33 cellular contexts compared by ENCODE assay signal in genomic region chrX:142884853-142885252, GRCh38.
DNase-seq lines count a peak whose midpoint lies in the region; ATAC-seq, FAIRE-seq and TF ChIP-seq lines count a peak whose summit lies in the region.
"Had no signal": no experiment of that assay in that cellular context is flagged by ENCODE, and none has a peak within 500 bp of the region (broad histone marks: within the 10 kb centered on the region; RNA-seq: fewer than 3 reads in every experiment).

No MANE protein-coding gene starts in this region.

- H3K36me3 ChIP-seq in hepatocyte (replicated peaks; ENCODE audit: insufficient read depth, low read depth) (no peaks in the 10 kb centered on the region), mucosa of descending colon (ENCODE audit: low read depth) (no peaks in the 10 kb centered on the region), transverse colon (no peaks in the 10 kb centered on the region)
- H3K36me3 ChIP-seq: BE2C; BLaER1; BLaER1 treated with 17β-estradiol and CSF1 and Interleukin-3, amounts not matched to agents 10 nM and 100 nM had no signal

- in situ Hi-C loops in transverse colon (cut with MboI; ENCODE audit: low pct_ligation_motif_present in 1 of 4, low pct_unique_long_range_greater_than_20kb in 1 of 4, low sequenced_read_pairs in 3 of 4): no loop called here

- no peaks in the 10 kb centered on the region for H3K9me2 ChIP-seq in hepatocyte (replicated peaks; ENCODE audit: insufficient read depth)

- no peak for FAIRE-seq in D721Med (lab: Jason Lieb, UNC)
- FAIRE-seq: A549 had no signal

- H3K4me1 ChIP-seq in hepatocyte (ENCODE audit: insufficient read depth) (no peaks in the 10 kb centered on the region), mucosa of descending colon (ENCODE audit: low read depth) (no peaks in the 10 kb centered on the region), transverse colon (no peaks in the 10 kb centered on the region)
- H3K4me1 ChIP-seq: A549; BE2C; BLaER1; BLaER1 treated with 17β-estradiol and CSF1 and Interleukin-3, amounts not matched to agents 10 nM and 100 nM; Caco-2 had no signal

- H3K27me3 ChIP-seq in hepatocyte (no peaks in the 10 kb centered on the region), transverse colon (no peaks in the 10 kb centered on the region)
- H3K27me3 ChIP-seq: BE2C had no signal

- TF ChIP-seq POLR2A in transverse colon (IDR thresholded peaks at IDR 0.05): no peak

- no peaks in the 10 kb centered on the region for H4K20me1 ChIP-seq in hepatocyte (ENCODE audit: insufficient read depth, poor library complexity, severe bottlenecking)
- H4K20me1 ChIP-seq: BLaER1; BLaER1 treated with 17β-estradiol and CSF1 and Interleukin-3, amounts not matched to agents 10 nM and 100 nM had no signal

- H3K4me2 ChIP-seq in hepatocyte: no peak overlapping the region
- H3K4me2 ChIP-seq: A549; BLaER1; BLaER1 treated with 17β-estradiol and CSF1 and Interleukin-3, amounts not matched to agents 10 nM and 100 nM had no signal

- no peaks in the 10 kb centered on the region for H3K79me2 ChIP-seq in hepatocyte

- intact Hi-C loops in left colon (cut with DNase I, micrococcal nuclease) (no loop called here), mucosa of descending colon (cut with DNase I, micrococcal nuclease) (no loop called here), transverse colon (cut with DNase I; ENCODE audit: low total_unique reads) (no loop called here)

- DNase-seq in hepatocyte (ENCODE audit: low spot score) (peak; percentile 10), left colon (no peak), mucosa of descending colon (peak in 1 of 3 donors; percentile 5), transverse colon (peak; percentile 8), D721Med (ENCODE audit: insufficient read length, low spot score) (no peak)
- DNase-seq: 8988T; ACHN; AML-193; BE2C; C1 segment of cervical spinal cord; Caco-2; Calu3; CD4-positive, alpha-beta memory T cell; CD4-positive, alpha-beta T cell; CD4-positive, CD25-positive, alpha-beta regulatory T cell; CD8-positive, alpha-beta memory T cell; CD8-positive, alpha-beta T cell; COR-L47; DMS 273 treated with DMSO at 0.1 percent for 48 hours; DMS153; DMS53; DMS79; DMS79 treated with DMSO at 0.1 percent for 48 hours; DND-41; EL had no signal

- no peak overlapping the region for H3K4me3 ChIP-seq in hepatocyte
- no peak overlapping the region for H3K4me3 ChIP-seq in mucosa of descending colon
- H3K4me3 ChIP-seq in transverse colon: no peak overlapping the region
- H3K4me3 ChIP-seq: A549; BLaER1; BLaER1 treated with 17β-estradiol and CSF1 and Interleukin-3, amounts not matched to agents 10 nM and 100 nM had no signal

- H2AFZ ChIP-seq in hepatocyte: no peak overlapping the region

- TF ChIP-seq EP300 in transverse colon (IDR thresholded peaks at IDR 0.05; ENCODE audit: low read depth): no peak

- ATAC-seq in left colon (peak; percentile 99), mucosa of descending colon (peak; percentile 88), HG03025 (IDR thresholded peaks at IDR 0.05; ENCODE audit: low FRiP score, unreplicated experiment) (no peak), SK-N-SH treated with all-trans-retinoic acid at 6 μM for 48 hours (no peak), GM21390 (IDR thresholded peaks at IDR 0.05; ENCODE audit: unreplicated experiment) (no peak)
- ATAC-seq: A549; CD8-positive, alpha-beta T cell had no signal

- H3K9me3 ChIP-seq in hepatocyte (ENCODE audit: low read depth) (no peaks in the 10 kb centered on the region), mucosa of descending colon (no peaks in the 10 kb centered on the region), transverse colon (no peaks in the 10 kb centered on the region)
- H3K9me3 ChIP-seq: A549; BE2C; BLaER1; BLaER1 treated with 17β-estradiol and CSF1 and Interleukin-3, amounts not matched to agents 10 nM and 100 nM; Caco-2 had no signal

- H3K27ac ChIP-seq in hepatocyte (no peak overlapping the region), transverse colon (no peak overlapping the region)
- H3K27ac ChIP-seq: 22Rv1; A549; BLaER1; BLaER1 treated with 17β-estradiol and CSF1 and Interleukin-3, amounts not matched to agents 10 nM and 100 nM; C4-2B had no signal

- TF ChIP-seq CTCF in hepatocyte (IDR thresholded peaks at IDR 0.05; ENCODE audit: poor library complexity): no peak
- no peak for TF ChIP-seq CTCF in mucosa of descending colon (IDR thresholded peaks at IDR 0.05)
- no peak for TF ChIP-seq CTCF in transverse colon (IDR thresholded peaks at IDR 0.05)
- no peak for TF ChIP-seq CTCF in D721Med (IDR thresholded peaks at IDR 0.05; ENCODE audit: insufficient read depth, missing control alignments)

- WGBS in hepatocyte (ENCODE audit: low lambda C conversion rate, missing lambda C conversion rate): 68% methylated on average over 3 of the region's 3 CpGs
- 37% methylated on average over 3 of the region's 3 CpGs; no CpG with 5 or more reads in 1 of the 2 donors for WGBS in transverse colon (ENCODE audit: low coverage in 1 of 2), 2 donors

TF ChIP-seq in SK-N-SH treated with all-trans-retinoic acid at 6 μM for 48 hours, 23 proteins besides CTCF, POLR2A, EP300 and RAD21:
- TF ChIP-seq BACH2 (CRISPR knock-in tag; IDR thresholded peaks at IDR 0.05; ENCODE audit: borderline replicate concordance) (no peak), ZNF8 (CRISPR knock-in tag; IDR thresholded peaks at IDR 0.05) (no peak), POU6F1 (CRISPR knock-in tag; IDR thresholded peaks at IDR 0.05; ENCODE audit: borderline replicate concordance, low read depth) (no peak), CSDC2 (CRISPR knock-in tag; IDR thresholded peaks at IDR 0.05) (no peak), ZNF565 (CRISPR knock-in tag; conservative IDR thresholded peaks at IDR 0.05; ENCODE audit: low read depth) (no peak), ZNF70 (CRISPR knock-in tag; IDR thresholded peaks at IDR 0.05) (no peak)

Comparison
In these comparisons a context has a peak if more than half of its experiments do, and no peak if none do; other contexts are left out.
1. DNase-seq: peak in hepatocyte (single experiment) and transverse colon (single experiment); none in left colon (0 of 2) and D721Med (single experiment).
2. ATAC-seq: peak in left colon (single experiment) and mucosa of descending colon (single experiment); none in HG03025 (single experiment), SK-N-SH treated with all-trans-retinoic acid at 6 μM for 48 hours (single experiment) and GM21390 (single experiment).